ENCODE assay signal across 12 cellular contexts in genomic region chr21:42003051-42003461, GRCh38. TPM values are rescaled to one million over a fixed set of nuclear protein-coding genes. Genes with fewer than 3 reads are reported as not detected.
DNase-seq lines count a peak whose midpoint lies in the region; ATAC-seq and TF ChIP-seq lines count a peak whose summit lies in the region.
"Had no signal": no experiment of that assay in that cellular context is flagged by ENCODE, and none has a peak within 500 bp of the region (broad histone marks: within the 10 kb centered on the region; RNA-seq: fewer than 3 reads in every experiment).

No MANE protein-coding gene starts in this region.

- H3K27ac ChIP-seq in upper lobe of right lung, result no peak overlapping the region
- H3K27ac ChIP-seq: WERI-Rb-1 had no signal

- H3K4me1 ChIP-seq in upper lobe of right lung, result no peaks in the 10 kb centered on the region

- H3K27me3 ChIP-seq in upper lobe of right lung, result no peaks in the 10 kb centered on the region

- TF ChIP-seq CTCF in natural killer cell (IDR thresholded peaks at IDR 0.05), result no peak
- no peak for TF ChIP-seq CTCF in foreskin fibroblast (IDR thresholded peaks at IDR 0.05; ENCODE audit: low read depth, low read length)
- no peak for TF ChIP-seq CTCF in upper lobe of right lung (IDR thresholded peaks at IDR 0.05)

- no peak for DNase-seq in natural killer cell treated with Interleukin-12 subunit alpha and Interleukin-12 subunit beta and Interleukin-15 and Interleukin-18, amount 100 ng/mL, for 72 hours (ENCODE audit: low spot score)
- DNase-seq in natural killer cell (no peak), foreskin fibroblast (peak; percentile 70 to 79), upper lobe of right lung (peak; percentile 60), epidermal melanocyte (ENCODE audit: insufficient read length, low spot score) (no peak), NCI-H226 (no peak), superior temporal gyrus (ENCODE audit: extremely low spot score) (no peak)
- no peak for DNase-seq in activated CD4-positive, alpha-beta T cell treated with anti-CD3 and anti-CD28 coated beads, Interleukin-2, amount 10 ng/mL, durations not matched to agents 7 days and 5 days
- DNase-seq: KBM-7, NCI-H774, WERI-Rb-1 had no signal

- H3K4me3 ChIP-seq in foreskin fibroblast (ENCODE audit: low read depth in 1 of 2, low read length in 2 of 2), result no peak overlapping the region
- no peak overlapping the region for H3K4me3 ChIP-seq in upper lobe of right lung

- no peak for ATAC-seq in natural killer cell treated with Interleukin-12 subunit alpha and Interleukin-12 subunit beta and Interleukin-15 and Interleukin-18, amount 100 ng/mL, for 72 hours
- ATAC-seq in natural killer cell (no peak), upper lobe of right lung (peak; percentile 67)

- CTCF ChIA-PET in activated CD4-positive, alpha-beta T cell treated with anti-CD3 and anti-CD28 coated beads, Interleukin-2, amount 10 ng/mL, durations not matched to agents 7 days and 5 days (lab: Charles Lee), result interaction anchor here (1.5 kb wide), 1 partner anchor 79 kb away, joined by 3 read pairs; no protein-coding TSS in a partner anchor

- POLR2A ChIA-PET in activated CD4-positive, alpha-beta T cell treated with anti-CD3 and anti-CD28 coated beads, Interleukin-2, amount 10 ng/mL, durations not matched to agents 7 days and 5 days (lab: Charles Lee), result no interaction called here

- intact Hi-C loops in natural killer cell (cut with micrococcal nuclease), result no loop called here
- intact Hi-C loops in upper lobe of right lung (cut with DNase I), result no loop called here

- no peaks in the 10 kb centered on the region for H3K9me3 ChIP-seq in upper lobe of right lung

- no peaks in the 10 kb centered on the region for H3K27me3 Mint-ChIP-seq in natural killer cell treated with Interleukin-12 subunit alpha and Interleukin-12 subunit beta and Interleukin-15 and Interleukin-18, amount 100 ng/mL, for 72 hours
- H3K27me3 Mint-ChIP-seq in natural killer cell (ENCODE audit: low read depth in 2 of 2), result no peaks in the 10 kb centered on the region
- H3K27me3 Mint-ChIP-seq in activated CD4-positive, alpha-beta T cell treated with anti-CD3 and anti-CD28 coated beads, Interleukin-2, amount 10 ng/mL, durations not matched to agents 7 days and 5 days, result no peaks in the 10 kb centered on the region
- H3K27me3 Mint-ChIP-seq: progenitor cell of endocrine pancreas had no signal

- H3K4me3 Mint-ChIP-seq in natural killer cell treated with Interleukin-12 subunit alpha and Interleukin-12 subunit beta and Interleukin-15 and Interleukin-18, amount 100 ng/mL, for 72 hours, result peak overlapping the region; percentile 63
- H3K4me3 Mint-ChIP-seq in natural killer cell, result no peak overlapping the region
- H3K4me3 Mint-ChIP-seq in activated CD4-positive, alpha-beta T cell treated with anti-CD3 and anti-CD28 coated beads, Interleukin-2, amount 10 ng/mL, durations not matched to agents 7 days and 5 days, result no peak overlapping the region

- peaks cover 28% of the 10 kb centered on the region for H3K36me3 Mint-ChIP-seq in natural killer cell treated with Interleukin-12 subunit alpha and Interleukin-12 subunit beta and Interleukin-15 and Interleukin-18, amount 100 ng/mL, for 72 hours
- no peaks in the 10 kb centered on the region for H3K36me3 Mint-ChIP-seq in natural killer cell
- H3K36me3 Mint-ChIP-seq in activated CD4-positive, alpha-beta T cell treated with anti-CD3 and anti-CD28 coated beads, Interleukin-2, amount 10 ng/mL, durations not matched to agents 7 days and 5 days (ENCODE audit: low read depth), result peaks cover 51% of the 10 kb centered on the region

- no peaks in the 10 kb centered on the region for H3K9me3 Mint-ChIP-seq in natural killer cell treated with Interleukin-12 subunit alpha and Interleukin-12 subunit beta and Interleukin-15 and Interleukin-18, amount 100 ng/mL, for 72 hours
- no peaks in the 10 kb centered on the region for H3K9me3 Mint-ChIP-seq in natural killer cell
- peaks cover 2% of the 10 kb centered on the region for H3K9me3 Mint-ChIP-seq in activated CD4-positive, alpha-beta T cell treated with anti-CD3 and anti-CD28 coated beads, Interleukin-2, amount 10 ng/mL, durations not matched to agents 7 days and 5 days

- peaks cover 18 to 42% of the 10 kb centered on the region in 2 donors for H3K4me1 Mint-ChIP-seq in natural killer cell treated with Interleukin-12 subunit alpha and Interleukin-12 subunit beta and Interleukin-15 and Interleukin-18, amount 100 ng/mL, for 72 hours (ENCODE audit: low read depth in 2 of 2)
- H3K4me1 Mint-ChIP-seq in natural killer cell, result peaks cover 0 to 12% of the 10 kb centered on the region in 2 donors
- peaks cover 43% of the 10 kb centered on the region for H3K4me1 Mint-ChIP-seq in activated CD4-positive, alpha-beta T cell treated with anti-CD3 and anti-CD28 coated beads, Interleukin-2, amount 10 ng/mL, durations not matched to agents 7 days and 5 days

- no peak overlapping the region for H3K27ac Mint-ChIP-seq in natural killer cell treated with Interleukin-12 subunit alpha and Interleukin-12 subunit beta and Interleukin-15 and Interleukin-18, amount 100 ng/mL, for 72 hours
- no peak overlapping the region for H3K27ac Mint-ChIP-seq in natural killer cell
- peak overlapping the region; percentile 51 for H3K27ac Mint-ChIP-seq in activated CD4-positive, alpha-beta T cell treated with anti-CD3 and anti-CD28 coated beads, Interleukin-2, amount 10 ng/mL, durations not matched to agents 7 days and 5 days

- peaks cover 27% of the 10 kb centered on the region for H3K36me3 ChIP-seq in upper lobe of right lung

RNA-seq across cellular contexts. Expression of gene ZBTB21, which starts 7.1 kb away (rescaled TPM):
- 10 to 100 TPM; 13.0 to 20.4 TPM for total RNA-seq in natural killer cell treated with Interleukin-12 subunit alpha and Interleukin-12 subunit beta and Interleukin-15 and Interleukin-18, amount 100 ng/mL, for 72 hours
- 100 to 1,000 TPM in 2 of 3 donors, 10 to 100 TPM in 1; 78.2 to 113 (median 100) TPM for total RNA-seq in natural killer cell
- total RNA-seq in activated CD4-positive, alpha-beta T cell treated with anti-CD3 and anti-CD28 coated beads, Interleukin-2, amount 10 ng/mL, durations not matched to agents 7 days and 5 days, result 10 to 100 TPM; 22.1 to 22.6 TPM
- 17.8 TPM for total RNA-seq in upper lobe of right lung

RNA-seq across cellular contexts. Expression of gene C2CD2, which starts 49.2 kb away (rescaled TPM):
- 1 to 10 TPM; 1.4 to 2.2 TPM for total RNA-seq in natural killer cell treated with Interleukin-12 subunit alpha and Interleukin-12 subunit beta and Interleukin-15 and Interleukin-18, amount 100 ng/mL, for 72 hours
- total RNA-seq in natural killer cell (10 to 100 TPM in 1 of 3 donors, 1 to 10 TPM in 2; 2.1 to 10.1 (median 8.9) TPM), upper lobe of right lung (26.4 TPM)
- 1 to 10 TPM; 7.0 to 8.8 TPM for total RNA-seq in activated CD4-positive, alpha-beta T cell treated with anti-CD3 and anti-CD28 coated beads, Interleukin-2, amount 10 ng/mL, durations not matched to agents 7 days and 5 days

Comparison
In these comparisons a context has a peak if more than half of its experiments do, and no peak if none do; other contexts are left out.
1. DNase-seq: peak in foreskin fibroblast (2 of 2) and upper lobe of right lung (single experiment); none in natural killer cell treated with Interleukin-12 subunit alpha and Interleukin-12 subunit beta and Interleukin-15 and Interleukin-18, amount 100 ng/mL, for 72 hours (single experiment), natural killer cell (single experiment), activated CD4-positive, alpha-beta T cell treated with anti-CD3 and anti-CD28 coated beads, Interleukin-2, amount 10 ng/mL, durations not matched to agents 7 days and 5 days (single experiment), epidermal melanocyte (single experiment), NCI-H226 (single experiment) and superior temporal gyrus (single experiment).